Comparison of ENCODE assay signal across 15 cellular contexts in genomic region chr16:13307255-13307654, GRCh38.
DNase-seq lines count a peak whose midpoint lies in the region; ATAC-seq, FAIRE-seq and TF ChIP-seq lines count a peak whose summit lies in the region.
"Had no signal": no experiment of that assay in that cellular context is flagged by ENCODE, and none has a peak within 500 bp of the region (broad histone marks: within the 10 kb centered on the region; RNA-seq: fewer than 3 reads in every experiment).

No MANE protein-coding gene starts in this region.

- H3K27me3 ChIP-seq in SJSA1 (replicated peaks), result no peaks in the 10 kb centered on the region
- H3K27me3 ChIP-seq in foreskin keratinocyte, result no peaks in the 10 kb centered on the region
- H3K27me3 ChIP-seq: vagina had no signal

- DNase-seq in 8988T (peak; percentile 7), HK-2 (ENCODE audit: unreplicated experiment) (peak; percentile 72), SJSA1 (ENCODE audit: low read depth in 1 of 2, low spot score in 2 of 2) (peak; percentile 44 to 47), foreskin keratinocyte (peak; percentile 97 to 98), NCI-H2029 treated with DMSO at 0.1 percent for 48 hours (lab: John Stamatoyannopoulos, UW) (no peak), frontal cortex (ENCODE audit: low spot score in 2 of 2) (no peak)
- DNase-seq: activated CD4-positive, alpha-beta T cell treated with anti-CD3 and anti-CD28 coated beads, Interleukin-2, amount 50 U/mL, for 1 hour; DMS79 treated with DMSO at 0.1 percent for 48 hours; mucosa of descending colon; NCI-H1694 treated with DMSO at 0.1 percent for 48 hours; T-helper 17 cell had no signal

- ATAC-seq in foreskin keratinocyte (peak; percentile 98), GM21367 (IDR thresholded peaks at IDR 0.05; ENCODE audit: unreplicated experiment) (no peak), GM18909 (IDR thresholded peaks at IDR 0.05; ENCODE audit: poor library complexity, unreplicated experiment) (no peak)
- ATAC-seq: mucosa of descending colon; stimulated activated memory B cell treated with anti-CD40 and anti-IgM and Interleukin-4, amounts not matched to agents 10 μg/mL and 1 μg/mL and 100 μg/mL, for 72 hours; T-helper 17 cell had no signal

- peak overlapping the region; percentile 72 for H3K27ac ChIP-seq in SJSA1
- no peak overlapping the region for H3K27ac ChIP-seq in foreskin keratinocyte
- H3K27ac ChIP-seq: vagina had no signal

- no peaks in the 10 kb centered on the region for H3K36me3 ChIP-seq in SJSA1
- H3K36me3 ChIP-seq: vagina had no signal

- FAIRE-seq in frontal cortex (lab: Jason Lieb, UNC), result no peak

- H3K4me1 ChIP-seq in SJSA1 (replicated peaks), result peaks cover 19% of the 10 kb centered on the region
- peaks cover 32% of the 10 kb centered on the region for H3K4me1 ChIP-seq in foreskin keratinocyte
- H3K4me1 ChIP-seq: vagina had no signal

- no peak overlapping the region for H3K4me3 ChIP-seq in SJSA1
- H3K4me3 ChIP-seq: mucosa of descending colon, vagina had no signal

- no peak for TF ChIP-seq CTCF in foreskin keratinocyte (conservative IDR thresholded peaks at IDR 0.05)

- no peaks in the 10 kb centered on the region for H3K9me3 ChIP-seq in SJSA1 (replicated peaks)
- H3K9me3 ChIP-seq: vagina had no signal

Comparison
In these comparisons a context has a peak if more than half of its experiments do, and no peak if none do; other contexts are left out.
1. DNase-seq: peak in 8988T (single experiment), HK-2 (single experiment), SJSA1 (2 of 2) and foreskin keratinocyte (2 of 2); none in NCI-H2029 treated with DMSO at 0.1 percent for 48 hours (single experiment) and frontal cortex (0 of 2).